Comparison of ENCODE assay signal across 12 cellular contexts in genomic region chr3:15798533-15799245, GRCh38. TPM values are rescaled to one million over a fixed set of nuclear protein-coding genes. Genes with fewer than 3 reads are reported as not detected.
DNase-seq lines count a peak whose midpoint lies in the region; ATAC-seq and TF ChIP-seq lines count a peak whose summit lies in the region.
"Had no signal": no experiment of that assay in that cellular context is flagged by ENCODE, and none has a peak within 500 bp of the region (broad histone marks: within the 10 kb centered on the region; RNA-seq: fewer than 3 reads in every experiment).

No MANE protein-coding gene starts in this region.

- WGBS in endodermal cell (ENCODE audit: insufficient coverage in 1 of 2, insufficient read length in 1 of 2), 2 experiments = 67 to 92% methylated on average over 1 to 2 of the region's 2 CpGs

- H3K27me3 Mint-ChIP-seq in endodermal cell (ENCODE audit: insufficient read depth) = no peaks in the 10 kb centered on the region
- H3K27me3 Mint-ChIP-seq: activated CD4-positive, alpha-beta T cell treated with anti-CD3 and anti-CD28 coated beads for 36 hours; CD4-positive, alpha-beta T cell; stimulated activated memory B cell treated with anti-CD40 and anti-IgM and Interleukin-4, amounts not matched to agents 10 μg/mL and 1 μg/mL and 100 μg/mL, for 72 hours had no signal

- ATAC-seq in HG03520 (IDR thresholded peaks at IDR 0.05; ENCODE audit: unreplicated experiment) (no peak), HG03565 (IDR thresholded peaks at IDR 0.05; ENCODE audit: unreplicated experiment) (no peak)
- ATAC-seq: stimulated activated memory B cell treated with anti-CD40 and anti-IgM and Interleukin-4, amounts not matched to agents 10 μg/mL and 1 μg/mL and 100 μg/mL, for 72 hours had no signal

- no peak for DNase-seq in Karpas-422
- DNase-seq in colonic mucosa = no peak
- no peak for DNase-seq in HuH-7.5 (ENCODE audit: low spot score)
- no peak for DNase-seq in endodermal cell
- DNase-seq: CD4-positive, alpha-beta T cell; left cardiac atrium had no signal

- H3K4me3 Mint-ChIP-seq in endodermal cell = no peak overlapping the region

- no peaks in the 10 kb centered on the region for H3K9me3 Mint-ChIP-seq in endodermal cell
- H3K9me3 Mint-ChIP-seq: CD4-positive, alpha-beta T cell; stimulated activated memory B cell treated with anti-CD40 and anti-IgM and Interleukin-4, amounts not matched to agents 10 μg/mL and 1 μg/mL and 100 μg/mL, for 72 hours had no signal

- peaks cover 0 to 16% (median 2%) of the 10 kb centered on the region in 11 experiments; a peak in 15 of 22 replicates for H3K36me3 ChIP-seq in BLaER1 treated with 17β-estradiol and CSF1 and Interleukin-3, amounts not matched to agents 10 nM and 100 nM
- H3K36me3 ChIP-seq in Karpas-422 (ENCODE audit: insufficient read depth, low read length) (peaks cover 4% of the 10 kb centered on the region; the same call in 1 of the 2 replicates), colonic mucosa (no peaks in the 10 kb centered on the region), neuron (ENCODE audit: insufficient read depth, low read length) (no peaks in the 10 kb centered on the region), endodermal cell (ENCODE audit: control insufficient read depth, insufficient read depth, low read length) (peaks cover 5% of the 10 kb centered on the region)

- H3K4me1 Mint-ChIP-seq in endodermal cell = peaks cover 19% of the 10 kb centered on the region

- peak overlapping the region in 10 of 11 experiments; percentile 80 to 99 (median 92); a peak in 17 of 22 replicates for H3K9ac ChIP-seq in BLaER1 treated with 17β-estradiol and CSF1 and Interleukin-3, amounts not matched to agents 10 nM and 100 nM
- H3K9ac ChIP-seq in Karpas-422 (ENCODE audit: low read length) = peak overlapping the region; percentile 68
- no peak overlapping the region for H3K9ac ChIP-seq in colonic mucosa (ENCODE audit: low read depth in 2 of 2, low read length in 2 of 2)
- no peak overlapping the region for H3K9ac ChIP-seq in endodermal cell (ENCODE audit: extremely low read depth, low read length, poor library complexity, severe bottlenecking)

- TF ChIP-seq CTCF in colonic mucosa (IDR thresholded peaks at IDR 0.05) (no peak), endodermal cell (conservative IDR thresholded peaks at IDR 0.05) (no peak)

- no peaks in the 10 kb centered on the region for H3K27me3 ChIP-seq in BLaER1 treated with 17β-estradiol and CSF1 and Interleukin-3, amounts not matched to agents 10 nM and 100 nM
- H3K27me3 ChIP-seq in Karpas-422 (ENCODE audit: low read length) = no peaks in the 10 kb centered on the region
- H3K27me3 ChIP-seq in colonic mucosa = no peaks in the 10 kb centered on the region
- H3K27me3 ChIP-seq in neuron (ENCODE audit: insufficient read depth, low read length) = no peaks in the 10 kb centered on the region
- H3K27me3 ChIP-seq in endodermal cell (ENCODE audit: control insufficient read depth, insufficient read depth, low read length, poor library complexity, severe bottlenecking) = no peaks in the 10 kb centered on the region

- H3K36me3 Mint-ChIP-seq in endodermal cell (ENCODE audit: low read depth) = peaks cover 2% of the 10 kb centered on the region

- intact Hi-C loops in colonic mucosa (cut with DNase I) = no loop called here

- peak overlapping the region; percentile 86 to 99 (median 97); a peak in 21 of 22 replicates for H3K27ac ChIP-seq in BLaER1 treated with 17β-estradiol and CSF1 and Interleukin-3, amounts not matched to agents 10 nM and 100 nM
- H3K27ac ChIP-seq in Karpas-422 (ENCODE audit: low read length) (peak overlapping the region; percentile 95), colonic mucosa (peak overlapping the region; percentile 78), endodermal cell (ENCODE audit: low read depth, low read length) (no peak overlapping the region)

- H4K20me1 ChIP-seq in BLaER1 treated with 17β-estradiol and CSF1 and Interleukin-3, amounts not matched to agents 10 nM and 100 nM = peaks cover 0 to 3% (median 0%) of the 10 kb centered on the region in 11 experiments; a peak in 2 of 22 replicates
- no peaks in the 10 kb centered on the region for H4K20me1 ChIP-seq in Karpas-422 (ENCODE audit: insufficient read depth, low read depth, low read length)

- H3K9me3 ChIP-seq in BLaER1 treated with 17β-estradiol and CSF1 and Interleukin-3, amounts not matched to agents 10 nM and 100 nM (replicated peaks in 1 of 11) = peaks cover 0 to 10% (median 0%) of the 10 kb centered on the region in 11 experiments; a peak in 6 of 22 replicates
- H3K9me3 ChIP-seq in Karpas-422 (ENCODE audit: low read length) (no peaks in the 10 kb centered on the region), colonic mucosa (no peaks in the 10 kb centered on the region), neuron (ENCODE audit: low read length) (no peaks in the 10 kb centered on the region), endodermal cell (ENCODE audit: control insufficient read depth, low read length) (no peaks in the 10 kb centered on the region)

- H3K4me3 ChIP-seq in BLaER1 treated with 17β-estradiol and CSF1 and Interleukin-3, amounts not matched to agents 10 nM and 100 nM = peak overlapping the region in 6 of 10 experiments; percentile 56 to 83 (median 72); a peak in 8 of 20 replicates
- peak overlapping the region; percentile 64 for H3K4me3 ChIP-seq in Karpas-422 (ENCODE audit: low read length)
- H3K4me3 ChIP-seq in colonic mucosa = no peak overlapping the region
- H3K4me3 ChIP-seq in neuron (ENCODE audit: low read length) = peak overlapping the region; percentile 46
- no peak overlapping the region for H3K4me3 ChIP-seq in endodermal cell (ENCODE audit: low read length)

- H3K4me2 ChIP-seq in BLaER1 treated with 17β-estradiol and CSF1 and Interleukin-3, amounts not matched to agents 10 nM and 100 nM = peak overlapping the region; percentile 45 to 92 (median 81); a peak in 20 of 22 replicates
- H3K4me2 ChIP-seq in Karpas-422 (ENCODE audit: low read depth, low read length, poor library complexity, severe bottlenecking) = peak overlapping the region; percentile 93

- no peak overlapping the region for H3K27ac Mint-ChIP-seq in endodermal cell

- no peaks in the 10 kb centered on the region for H3K9me2 ChIP-seq in Karpas-422 (replicated peaks; ENCODE audit: insufficient read depth, low read length)

- H2AFZ ChIP-seq in Karpas-422 (ENCODE audit: low read length) (no peak overlapping the region), neuron (ENCODE audit: low read depth, low read length) (peak overlapping the region; percentile 64)

- H3K4me1 ChIP-seq in BLaER1 treated with 17β-estradiol and CSF1 and Interleukin-3, amounts not matched to agents 10 nM and 100 nM = peaks cover 30 to 80% (median 54%) of the 10 kb centered on the region in 10 experiments
- H3K4me1 ChIP-seq in Karpas-422 (ENCODE audit: low read length) (peaks cover 89% of the 10 kb centered on the region), colonic mucosa (no peaks in the 10 kb centered on the region), neuron (ENCODE audit: insufficient read depth, low read length) (peaks cover 27% of the 10 kb centered on the region), endodermal cell (ENCODE audit: control insufficient read depth, insufficient read depth, low read length) (no peaks in the 10 kb centered on the region)

- H3K79me2 ChIP-seq in Karpas-422 (ENCODE audit: low read length) = peaks cover 98% of the 10 kb centered on the region

RNA-seq across cellular contexts. Expression of gene ANKRD28, which starts 0.9 kb away (rescaled TPM):
- total RNA-seq in Karpas-422 (2014; rRNA removed; shearing (Covaris generic); ENCODE audit: low replicate concordance) = 70.3 and 113 TPM in 2 replicates
- 10 to 100 TPM; 40.7 to 46.2 TPM for total RNA-seq in colonic mucosa
- total RNA-seq in endodermal cell = 10 to 100 TPM; 33.4 to 37.1 TPM
- polyA plus RNA-seq in endodermal cell (2013, experiment 1 of 2) = 24.5 TPM
- polyA plus RNA-seq in endodermal cell (2013, experiment 2 of 2) = 18.5 TPM

Comparison
In these comparisons a context has a peak if more than half of its experiments do, and no peak if none do; other contexts are left out.
1. H3K4me3 ChIP-seq: peak in BLaER1 treated with 17β-estradiol and CSF1 and Interleukin-3, amounts not matched to agents 10 nM and 100 nM (6 of 10), Karpas-422 (single experiment) and neuron (single experiment); none in colonic mucosa (single experiment) and endodermal cell (single experiment).
2. H3K9ac ChIP-seq: peak in BLaER1 treated with 17β-estradiol and CSF1 and Interleukin-3, amounts not matched to agents 10 nM and 100 nM (10 of 11) and Karpas-422 (single experiment); none in colonic mucosa (0 of 2) and endodermal cell (single experiment).